2 cellular contexts compared by ENCODE assay signal in genomic region chr9:92147854-92148184, GRCh38.
TF ChIP-seq lines count a peak whose summit lies in the region.

No MANE protein-coding gene starts in this region.

TF ChIP-seq in A549, 52 proteins besides CTCF, POLR2A, EP300 and RAD21 (continued from another document):
- no peak for TF ChIP-seq NPAS2 (CRISPR knock-in tag; IDR thresholded peaks at IDR 0.05; ENCODE audit: borderline replicate concordance)
- no peak for TF ChIP-seq ESRRA (IDR thresholded peaks at IDR 0.05; ENCODE audit: borderline replicate concordance, low read length)
- TF ChIP-seq, protein P1, sequence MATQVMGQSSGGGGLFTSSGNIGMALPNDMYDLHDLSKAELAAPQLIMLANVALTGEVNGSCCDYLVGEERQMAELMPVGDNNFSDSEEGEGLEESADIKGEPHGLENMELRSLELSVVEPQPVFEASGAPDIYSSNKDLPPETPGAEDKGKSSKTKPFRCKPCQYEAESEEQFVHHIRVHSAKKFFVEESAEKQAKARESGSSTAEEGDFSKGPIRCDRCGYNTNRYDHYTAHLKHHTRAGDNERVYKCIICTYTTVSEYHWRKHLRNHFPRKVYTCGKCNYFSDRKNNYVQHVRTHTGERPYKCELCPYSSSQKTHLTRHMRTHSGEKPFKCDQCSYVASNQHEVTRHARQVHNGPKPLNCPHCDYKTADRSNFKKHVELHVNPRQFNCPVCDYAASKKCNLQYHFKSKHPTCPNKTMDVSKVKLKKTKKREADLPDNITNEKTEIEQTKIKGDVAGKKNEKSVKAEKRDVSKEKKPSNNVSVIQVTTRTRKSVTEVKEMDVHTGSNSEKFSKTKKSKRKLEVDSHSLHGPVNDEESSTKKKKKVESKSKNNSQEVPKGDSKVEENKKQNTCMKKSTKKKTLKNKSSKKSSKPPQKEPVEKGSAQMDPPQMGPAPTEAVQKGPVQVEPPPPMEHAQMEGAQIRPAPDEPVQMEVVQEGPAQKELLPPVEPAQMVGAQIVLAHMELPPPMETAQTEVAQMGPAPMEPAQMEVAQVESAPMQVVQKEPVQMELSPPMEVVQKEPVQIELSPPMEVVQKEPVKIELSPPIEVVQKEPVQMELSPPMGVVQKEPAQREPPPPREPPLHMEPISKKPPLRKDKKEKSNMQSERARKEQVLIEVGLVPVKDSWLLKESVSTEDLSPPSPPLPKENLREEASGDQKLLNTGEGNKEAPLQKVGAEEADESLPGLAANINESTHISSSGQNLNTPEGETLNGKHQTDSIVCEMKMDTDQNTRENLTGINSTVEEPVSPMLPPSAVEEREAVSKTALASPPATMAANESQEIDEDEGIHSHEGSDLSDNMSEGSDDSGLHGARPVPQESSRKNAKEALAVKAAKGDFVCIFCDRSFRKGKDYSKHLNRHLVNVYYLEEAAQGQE (IDR thresholded peaks at IDR 0.05) = no peak
- TF ChIP-seq CEBPB (IDR thresholded peaks at IDR 0.05) = no peak

TF ChIP-seq in endothelial cell of umbilical vein, 7 proteins besides CTCF, POLR2A, EP300 and RAD21 (continued from another document):
- TF ChIP-seq GATA2 (IDR thresholded peaks at IDR 0.05; ENCODE audit: insufficient read depth, insufficient read length, low read depth, low read length) = no peak
- TF ChIP-seq MYC (IDR thresholded peaks at IDR 0.05; ENCODE audit: low read depth, low read length) = no peak
- no peak for TF ChIP-seq POLR2AphosphoS5 (IDR thresholded peaks at IDR 0.05; ENCODE audit: insufficient read depth, low read depth, low read length)
- no peak for TF ChIP-seq EZH2 (IDR thresholded peaks at IDR 0.05; ENCODE audit: borderline replicate concordance, low read depth, low read length, severe bottlenecking)
- no peak for TF ChIP-seq FOS (IDR thresholded peaks at IDR 0.05; ENCODE audit: borderline replicate concordance, insufficient read depth, low read length)
- TF ChIP-seq, protein P2, sequence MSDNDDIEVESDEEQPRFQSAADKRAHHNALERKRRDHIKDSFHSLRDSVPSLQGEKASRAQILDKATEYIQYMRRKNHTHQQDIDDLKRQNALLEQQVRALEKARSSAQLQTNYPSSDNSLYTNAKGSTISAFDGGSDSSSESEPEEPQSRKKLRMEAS (IDR thresholded peaks at IDR 0.05; ENCODE audit: insufficient read depth, insufficient read length) = no peak
TF ChIP-seq in endothelial cell of umbilical vein: peak in this region for 0.
